ENCODE assay signal across 1 cellular context in the genomic region with DNA sequence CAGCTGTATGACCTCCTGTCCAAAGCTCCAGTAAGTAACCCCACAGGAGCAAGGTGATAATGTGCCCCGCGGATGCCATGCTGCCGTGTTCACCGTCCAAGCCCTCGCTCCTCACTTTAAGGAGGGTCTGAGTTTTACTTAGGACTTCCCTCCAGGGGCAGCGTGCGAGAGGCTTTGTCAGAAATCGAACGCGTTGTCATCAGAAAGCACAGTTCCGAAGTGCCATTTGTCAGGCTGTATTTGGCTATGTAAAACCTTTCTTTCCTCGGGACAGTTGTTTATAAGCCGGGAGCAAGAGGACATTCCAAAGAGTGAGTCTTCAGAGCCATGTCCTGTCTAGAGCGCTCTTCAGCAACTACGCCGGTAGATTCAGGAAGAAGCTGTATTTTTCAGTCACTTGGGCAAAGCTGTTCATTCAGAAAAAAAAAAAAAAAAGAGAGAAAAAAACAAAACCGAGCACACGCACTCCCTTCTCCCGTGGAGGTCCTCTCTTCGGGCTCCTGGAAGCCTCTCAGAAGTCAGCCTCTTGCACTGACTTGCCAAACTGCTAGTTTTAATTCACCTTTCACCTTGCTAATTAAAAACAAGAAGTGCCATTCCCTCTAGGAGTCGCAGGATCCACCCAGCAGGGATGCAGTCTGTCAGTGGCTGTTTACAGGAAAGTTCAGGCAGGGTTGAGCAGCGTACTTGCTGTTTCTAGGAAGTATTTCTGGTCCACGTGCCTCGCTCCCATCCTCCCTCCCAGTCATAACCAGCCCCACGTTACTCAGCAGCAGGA.
TF ChIP-seq lines count a peak whose summit lies in the region.

SEMA3E (minus strand) TSS at position 676 of the 778 bp plus-strand sequence.

TF ChIP-seq in HEK293, 187 proteins besides CTCF, POLR2A, EP300 and RAD21 (continued from another document):
- TF ChIP-seq PRDM6 (tag by site-specific recombination; IDR thresholded peaks at IDR 0.05) (no peak), PRDM4 (tag by site-specific recombination; IDR thresholded peaks at IDR 0.05) (peak; percentile 43; the same call in 1 of the 2 replicates), ZNF335 (tag by site-specific recombination; conservative IDR thresholded peaks at IDR 0.05) (peak; percentile 79)
- TF ChIP-seq, protein P1, sequence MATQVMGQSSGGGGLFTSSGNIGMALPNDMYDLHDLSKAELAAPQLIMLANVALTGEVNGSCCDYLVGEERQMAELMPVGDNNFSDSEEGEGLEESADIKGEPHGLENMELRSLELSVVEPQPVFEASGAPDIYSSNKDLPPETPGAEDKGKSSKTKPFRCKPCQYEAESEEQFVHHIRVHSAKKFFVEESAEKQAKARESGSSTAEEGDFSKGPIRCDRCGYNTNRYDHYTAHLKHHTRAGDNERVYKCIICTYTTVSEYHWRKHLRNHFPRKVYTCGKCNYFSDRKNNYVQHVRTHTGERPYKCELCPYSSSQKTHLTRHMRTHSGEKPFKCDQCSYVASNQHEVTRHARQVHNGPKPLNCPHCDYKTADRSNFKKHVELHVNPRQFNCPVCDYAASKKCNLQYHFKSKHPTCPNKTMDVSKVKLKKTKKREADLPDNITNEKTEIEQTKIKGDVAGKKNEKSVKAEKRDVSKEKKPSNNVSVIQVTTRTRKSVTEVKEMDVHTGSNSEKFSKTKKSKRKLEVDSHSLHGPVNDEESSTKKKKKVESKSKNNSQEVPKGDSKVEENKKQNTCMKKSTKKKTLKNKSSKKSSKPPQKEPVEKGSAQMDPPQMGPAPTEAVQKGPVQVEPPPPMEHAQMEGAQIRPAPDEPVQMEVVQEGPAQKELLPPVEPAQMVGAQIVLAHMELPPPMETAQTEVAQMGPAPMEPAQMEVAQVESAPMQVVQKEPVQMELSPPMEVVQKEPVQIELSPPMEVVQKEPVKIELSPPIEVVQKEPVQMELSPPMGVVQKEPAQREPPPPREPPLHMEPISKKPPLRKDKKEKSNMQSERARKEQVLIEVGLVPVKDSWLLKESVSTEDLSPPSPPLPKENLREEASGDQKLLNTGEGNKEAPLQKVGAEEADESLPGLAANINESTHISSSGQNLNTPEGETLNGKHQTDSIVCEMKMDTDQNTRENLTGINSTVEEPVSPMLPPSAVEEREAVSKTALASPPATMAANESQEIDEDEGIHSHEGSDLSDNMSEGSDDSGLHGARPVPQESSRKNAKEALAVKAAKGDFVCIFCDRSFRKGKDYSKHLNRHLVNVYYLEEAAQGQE (tag by site-specific recombination; IDR thresholded peaks at IDR 0.05), result no peak
